In the genomic region with DNA sequence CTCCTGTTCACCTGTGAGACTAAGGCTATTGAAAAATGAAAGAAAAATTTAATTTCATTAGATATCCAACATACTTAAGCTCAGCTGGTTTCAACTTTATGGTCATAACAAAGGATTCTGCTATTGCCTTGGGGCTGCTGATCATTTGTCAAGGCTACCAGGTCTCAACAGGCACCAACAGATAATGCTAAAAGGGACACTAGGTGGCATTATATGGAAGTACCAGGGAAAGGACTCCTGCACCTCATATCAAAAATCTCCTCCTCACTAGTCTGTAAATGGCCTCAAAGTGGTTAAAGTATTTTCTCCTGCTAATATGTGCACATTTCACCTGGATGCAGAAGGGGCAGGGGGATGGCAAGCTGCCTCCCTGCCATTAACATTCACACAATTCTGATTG, we compare ENCODE assay signal across 19 cellular contexts.
"Had no signal": no experiment of that assay in that cellular context is flagged by ENCODE, and none has a peak within 500 bp of the region (broad histone marks: within the 10 kb centered on the region; RNA-seq: fewer than 3 reads in every experiment).

No MANE protein-coding gene starts in this region.

- FAIRE-seq: TTC549 had no signal

- H3K4me1 Mint-ChIP-seq: activated CD4-positive, alpha-beta T cell treated with anti-CD3 and anti-CD28 coated beads, Interleukin-2, amount 10 ng/mL, durations not matched to agents 7 days and 5 days; stimulated activated naive B cell treated with anti-CD40 and anti-IgM and Interleukin-4, amounts not matched to agents 10 μg/mL and 1 μg/mL and 100 μg/mL, for 72 hours had no signal

- ATAC-seq: stimulated activated naive B cell treated with anti-CD40 and anti-IgM and Interleukin-4, amounts not matched to agents 10 μg/mL and 1 μg/mL and 100 μg/mL, for 72 hours had no signal

- H3K27me3 Mint-ChIP-seq: activated CD4-positive, alpha-beta T cell treated with anti-CD3 and anti-CD28 coated beads, Interleukin-2, amount 10 ng/mL, durations not matched to agents 7 days and 5 days; stimulated activated naive B cell treated with anti-CD40 and anti-IgM and Interleukin-4, amounts not matched to agents 10 μg/mL and 1 μg/mL and 100 μg/mL, for 72 hours had no signal

- H3K4me3 Mint-ChIP-seq: activated CD4-positive, alpha-beta T cell treated with anti-CD3 and anti-CD28 coated beads, Interleukin-2, amount 10 ng/mL, durations not matched to agents 7 days and 5 days; activated T-helper 1 cell treated with anti-CD3 and anti-CD28 coated beads, Interleukin-12 subunit alpha, Interleukin-12 subunit beta, Interleukin-2, Interleukin-4 antibody, amounts not matched to agents 30 ng/mL and 10 ng/mL and 1 ng/mL, durations not matched to agents 14 hours and 24 hours and 36 hours; stimulated activated naive B cell treated with anti-CD40 and anti-IgM and Interleukin-4, amounts not matched to agents 10 μg/mL and 1 μg/mL and 100 μg/mL, for 72 hours had no signal

- H3K27ac ChIP-seq: tibial nerve, vagina had no signal

- H3K9me3 ChIP-seq: tibial nerve, vagina had no signal

- H3K4me3 ChIP-seq: tibial nerve, vagina had no signal

- H3K36me3 ChIP-seq: tibial nerve, vagina had no signal

- H3K27ac Mint-ChIP-seq: activated CD4-positive, alpha-beta T cell treated with anti-CD3 and anti-CD28 coated beads, Interleukin-2, amount 10 ng/mL, durations not matched to agents 7 days and 5 days; activated T-helper 1 cell treated with anti-CD3 and anti-CD28 coated beads, Interleukin-12 subunit alpha, Interleukin-12 subunit beta, Interleukin-2, Interleukin-4 antibody, amounts not matched to agents 30 ng/mL and 10 ng/mL and 1 ng/mL, durations not matched to agents 14 hours and 24 hours and 36 hours; stimulated activated naive B cell treated with anti-CD40 and anti-IgM and Interleukin-4, amounts not matched to agents 10 μg/mL and 1 μg/mL and 100 μg/mL, for 72 hours had no signal

- H3K4me1 ChIP-seq: tibial nerve, vagina had no signal

- H3K27me3 ChIP-seq: tibial nerve, vagina had no signal

- H3K36me3 Mint-ChIP-seq: stimulated activated naive B cell treated with anti-CD40 and anti-IgM and Interleukin-4, amounts not matched to agents 10 μg/mL and 1 μg/mL and 100 μg/mL, for 72 hours had no signal

- H3K9me3 Mint-ChIP-seq: activated CD4-positive, alpha-beta T cell treated with anti-CD3 and anti-CD28 coated beads, Interleukin-2, amount 10 ng/mL, durations not matched to agents 7 days and 5 days had no signal

- DNase-seq: activated CD4-positive, alpha-beta T cell treated with anti-CD3 and anti-CD28 coated beads, Interleukin-2, amount 10 ng/mL, durations not matched to agents 7 days and 5 days; activated CD4-positive, CD25-positive, alpha-beta regulatory T cell; activated CD8-positive, alpha-beta memory T cell treated with anti-CD3 and anti-CD28 coated beads for 24 hours; activated naive CD4-positive, alpha-beta T cell treated with Interleukin-2 at 50 U/mL for 16 hours; anterior cingulate cortex; cerebellar nuclear complex; effector CD8-positive, alpha-beta T cell; foreskin fibroblast; glutamatergic neuron; kidney glomerular epithelial cell; posterior cingulate gyrus; retina; stimulated activated CD4-positive, alpha-beta T cell treated with anti-CD3 and anti-CD28 coated beads, Interleukin-4, amount 100 ng/mL, for 1 hour; stimulated activated naive B cell treated with anti-CD40 and anti-IgM and Interleukin-4, amounts not matched to agents 10 μg/mL and 1 μg/mL and 100 μg/mL, for 72 hours; T-helper 2 cell had no signal
